In the genomic region with DNA sequence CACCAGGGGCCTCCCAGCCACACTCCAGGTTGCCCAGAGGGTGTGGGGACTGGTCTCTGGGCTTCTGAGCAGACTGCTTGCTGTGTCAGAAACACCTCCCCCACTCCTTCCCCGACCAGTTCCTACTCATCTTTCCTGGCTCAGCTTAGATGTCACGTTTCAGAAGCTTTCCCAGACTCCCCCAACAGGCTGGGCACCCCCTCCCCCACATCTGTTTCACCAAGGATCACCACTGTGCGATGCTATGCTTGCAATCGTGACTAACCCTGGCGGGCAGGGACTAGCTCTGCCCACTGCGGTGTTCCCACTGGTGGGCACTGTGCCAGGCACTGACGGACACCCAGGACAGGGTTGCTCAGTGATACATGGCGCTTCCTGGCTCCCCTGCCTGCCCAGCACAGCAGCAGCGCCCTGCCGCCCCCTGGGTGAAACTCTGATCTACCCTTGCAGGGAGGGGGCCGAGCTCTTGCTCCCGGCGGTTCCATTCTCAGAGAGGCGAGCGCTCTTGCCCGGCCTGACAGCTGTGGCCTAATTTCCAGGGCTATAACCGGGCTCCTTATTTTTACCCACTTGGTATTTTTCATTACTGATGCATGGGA, we compare ENCODE assay signal across 8 cellular contexts. TPM values are rescaled to one million over a fixed set of nuclear protein-coding genes. Genes with fewer than 3 reads are reported as not detected.
DNase-seq lines count a peak whose midpoint lies in the region; ATAC-seq and TF ChIP-seq lines count a peak whose summit lies in the region.

No MANE protein-coding gene starts in this region.

- ATAC-seq in HCT116 (peak; percentile 51), heart left ventricle (peak; percentile 86 to 93 (median 90)), GM19351 (IDR thresholded peaks at IDR 0.05; ENCODE audit: unreplicated experiment) (no peak), HG02981 (IDR thresholded peaks at IDR 0.05; ENCODE audit: unreplicated experiment) (no peak)

- H3K4me3 ChIP-seq in HCT116 (replicated peaks in 1 of 2; ENCODE audit: low read depth in 1 of 2, low read length in 2 of 2) (no peak overlapping the region), heart left ventricle (peak overlapping the region in 3 of 12 donors; percentile 3 to 31 (median 16)), skeletal muscle cell (ENCODE audit: low read depth, low read length) (peak overlapping the region; percentile 2)

- H3K4me1 ChIP-seq in HCT116 (ENCODE audit: control insufficient read depth in 1 of 2, insufficient read depth in 2 of 2, low read length in 2 of 2) (peaks cover 6 to 16% of the 10 kb centered on the region in 2 experiments), heart left ventricle (peaks cover 0 to 29% (median 19%) of the 10 kb centered on the region in 12 donors)

- H3K9ac ChIP-seq in HCT116 (ENCODE audit: low read length): no peak overlapping the region

- no peak overlapping the region for H2AFZ ChIP-seq in HCT116 (ENCODE audit: low read depth, low read length, poor library complexity, severe bottlenecking)

- H3K79me2 ChIP-seq in HCT116 (ENCODE audit: insufficient read depth, low read length): no peaks in the 10 kb centered on the region

- no peaks in the 10 kb centered on the region for H3K36me3 ChIP-seq in HCT116 (ENCODE audit: control insufficient read depth in 1 of 2, insufficient read depth in 2 of 2, low read length in 2 of 2)
- peaks cover 0 to 11% (median 0%) of the 10 kb centered on the region in 9 donors for H3K36me3 ChIP-seq in heart left ventricle

- no peak for TF ChIP-seq POLR2A in HCT116 (IDR thresholded peaks at IDR 0.05; ENCODE audit: borderline replicate concordance, extremely low read depth, insufficient read depth, insufficient read length)
- TF ChIP-seq POLR2A in heart left ventricle (IDR thresholded peaks at IDR 0.05): no peak

- RAD21 ChIA-PET in HCT116 (lab: Charles Lee; ENCODE audit: low non-redundant PET in 1 of 2, low total read pairs in 2 of 2, uncharacterized antibody in 2 of 2, unreplicated experiment in 2 of 2): no interaction called here

- TF ChIP-seq CTCF in HCT116 (IDR thresholded peaks at IDR 0.05 in 2 of 3, conservative IDR thresholded peaks at IDR 0.05 in 1 of 3; ENCODE audit: borderline replicate concordance in 1 of 3, insufficient read depth in 1 of 3, low read depth in 2 of 3, low read length in 2 of 3): no peak
- TF ChIP-seq CTCF in VCaP (conservative IDR thresholded peaks at IDR 0.05): peak; percentile 20; the same call in 1 of the 2 replicates
- peak in 2 of 12 donors; percentile 8 to 12 for TF ChIP-seq CTCF in heart left ventricle (IDR thresholded peaks at IDR 0.05)

- TF ChIP-seq RAD21 in HCT116 (IDR thresholded peaks at IDR 0.05; ENCODE audit: low read depth): no peak

- H3K9me3 ChIP-seq in HCT116 (ENCODE audit: control insufficient read depth in 1 of 2, insufficient read depth in 1 of 2, low read depth in 1 of 2, low read length in 2 of 2): no peaks in the 10 kb centered on the region
- H3K9me3 ChIP-seq in heart left ventricle: peaks cover 0 to 6% (median 0%) of the 10 kb centered on the region in 12 donors

- intact Hi-C loops in HCT116 (cut with micrococcal nuclease) (no loop called here), heart left ventricle (cut with DNase I) (no loop called here)

- CTCF ChIA-PET in HCT116 (lab: Charles Lee): no interaction called here

- H3K4me2 ChIP-seq in HCT116 (ENCODE audit: low read length): peak overlapping the region; percentile 30

- H3K9me2 ChIP-seq in HCT116 (ENCODE audit: insufficient read depth): no peaks in the 10 kb centered on the region

- no peak for DNase-seq in HCT116 (ENCODE audit: low read depth, low spot score)
- peak; percentile 74 to 94 (median 87) for DNase-seq in heart left ventricle
- peak; percentile 98 for DNase-seq in skeletal muscle cell (ENCODE audit: low read depth)
- no peak for DNase-seq in stimulated activated CD4-positive, alpha-beta T cell treated with anti-CD3 and anti-CD28 coated beads, Interleukin-2, amount 100 ng/mL, for 48 hours
- DNase-seq in NAMALWA (ENCODE audit: low spot score): no peak

- H3K27ac ChIP-seq in HCT116 (ENCODE audit: low read depth, low read length) (no peak overlapping the region), VCaP (peak overlapping the region; percentile 91), heart left ventricle (peak overlapping the region in 11 of 12 donors; percentile 60 to 93 (median 70))

- POLR2A ChIA-PET in HCT116 (lab: Charles Lee): no interaction called here

- H3K27me3 ChIP-seq in HCT116 (ENCODE audit: insufficient read depth, low read length): no peaks in the 10 kb centered on the region
- no peaks in the 10 kb centered on the region for H3K27me3 ChIP-seq in heart left ventricle

- BruUV-seq in HCT116 (replicated peaks; lab: Mats Ljungman, UMichigan): no TSS peak

- WGBS in heart left ventricle, 4 donors: 44 to 51% (median 49%) methylated on average over 15 to 17 of the region's 17 CpGs

- H4K20me1 ChIP-seq in HCT116 (ENCODE audit: insufficient read depth): no peaks in the 10 kb centered on the region

TF ChIP-seq in HCT116, 20 proteins besides CTCF, POLR2A, EP300 and RAD21:
- TF ChIP-seq, protein P1, sequence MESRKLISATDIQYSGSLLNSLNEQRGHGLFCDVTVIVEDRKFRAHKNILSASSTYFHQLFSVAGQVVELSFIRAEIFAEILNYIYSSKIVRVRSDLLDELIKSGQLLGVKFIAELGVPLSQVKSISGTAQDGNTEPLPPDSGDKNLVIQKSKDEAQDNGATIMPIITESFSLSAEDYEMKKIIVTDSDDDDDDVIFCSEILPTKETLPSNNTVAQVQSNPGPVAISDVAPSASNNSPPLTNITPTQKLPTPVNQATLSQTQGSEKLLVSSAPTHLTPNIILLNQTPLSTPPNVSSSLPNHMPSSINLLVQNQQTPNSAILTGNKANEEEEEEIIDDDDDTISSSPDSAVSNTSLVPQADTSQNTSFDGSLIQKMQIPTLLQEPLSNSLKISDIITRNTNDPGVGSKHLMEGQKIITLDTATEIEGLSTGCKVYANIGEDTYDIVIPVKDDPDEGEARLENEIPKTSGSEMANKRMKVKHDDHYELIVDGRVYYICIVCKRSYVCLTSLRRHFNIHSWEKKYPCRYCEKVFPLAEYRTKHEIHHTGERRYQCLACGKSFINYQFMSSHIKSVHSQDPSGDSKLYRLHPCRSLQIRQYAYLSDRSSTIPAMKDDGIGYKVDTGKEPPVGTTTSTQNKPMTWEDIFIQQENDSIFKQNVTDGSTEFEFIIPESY (IDR thresholded peaks at IDR 0.05; ENCODE audit: extremely low read depth, insufficient replicate concordance, low read length): no peak
- TF ChIP-seq SP1 (IDR thresholded peaks at IDR 0.05; ENCODE audit: low read depth) (no peak), EZH2phosphoT487 (IDR thresholded peaks at IDR 0.05; ENCODE audit: borderline replicate concordance) (no peak), POLR2AphosphoS5 (IDR thresholded peaks at IDR 0.05; ENCODE audit: low read depth, low read length) (no peak), ZNF274 (IDR thresholded peaks at IDR 0.05; ENCODE audit: low read depth, low read length) (no peak), TCF7L2 (IDR thresholded peaks at IDR 0.05; ENCODE audit: borderline replicate concordance, extremely low read depth, insufficient read depth, insufficient read length) (no peak), CEBPB (IDR thresholded peaks at IDR 0.05; ENCODE audit: low read depth) (no peak), CBX3 (IDR thresholded peaks at IDR 0.05; ENCODE audit: low read depth) (no peak)
- TF ChIP-seq, protein P2, sequence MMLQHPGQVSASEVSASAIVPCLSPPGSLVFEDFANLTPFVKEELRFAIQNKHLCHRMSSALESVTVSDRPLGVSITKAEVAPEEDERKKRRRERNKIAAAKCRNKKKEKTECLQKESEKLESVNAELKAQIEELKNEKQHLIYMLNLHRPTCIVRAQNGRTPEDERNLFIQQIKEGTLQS (IDR thresholded peaks at IDR 0.05): no peak
- TF ChIP-seq, protein P3, sequence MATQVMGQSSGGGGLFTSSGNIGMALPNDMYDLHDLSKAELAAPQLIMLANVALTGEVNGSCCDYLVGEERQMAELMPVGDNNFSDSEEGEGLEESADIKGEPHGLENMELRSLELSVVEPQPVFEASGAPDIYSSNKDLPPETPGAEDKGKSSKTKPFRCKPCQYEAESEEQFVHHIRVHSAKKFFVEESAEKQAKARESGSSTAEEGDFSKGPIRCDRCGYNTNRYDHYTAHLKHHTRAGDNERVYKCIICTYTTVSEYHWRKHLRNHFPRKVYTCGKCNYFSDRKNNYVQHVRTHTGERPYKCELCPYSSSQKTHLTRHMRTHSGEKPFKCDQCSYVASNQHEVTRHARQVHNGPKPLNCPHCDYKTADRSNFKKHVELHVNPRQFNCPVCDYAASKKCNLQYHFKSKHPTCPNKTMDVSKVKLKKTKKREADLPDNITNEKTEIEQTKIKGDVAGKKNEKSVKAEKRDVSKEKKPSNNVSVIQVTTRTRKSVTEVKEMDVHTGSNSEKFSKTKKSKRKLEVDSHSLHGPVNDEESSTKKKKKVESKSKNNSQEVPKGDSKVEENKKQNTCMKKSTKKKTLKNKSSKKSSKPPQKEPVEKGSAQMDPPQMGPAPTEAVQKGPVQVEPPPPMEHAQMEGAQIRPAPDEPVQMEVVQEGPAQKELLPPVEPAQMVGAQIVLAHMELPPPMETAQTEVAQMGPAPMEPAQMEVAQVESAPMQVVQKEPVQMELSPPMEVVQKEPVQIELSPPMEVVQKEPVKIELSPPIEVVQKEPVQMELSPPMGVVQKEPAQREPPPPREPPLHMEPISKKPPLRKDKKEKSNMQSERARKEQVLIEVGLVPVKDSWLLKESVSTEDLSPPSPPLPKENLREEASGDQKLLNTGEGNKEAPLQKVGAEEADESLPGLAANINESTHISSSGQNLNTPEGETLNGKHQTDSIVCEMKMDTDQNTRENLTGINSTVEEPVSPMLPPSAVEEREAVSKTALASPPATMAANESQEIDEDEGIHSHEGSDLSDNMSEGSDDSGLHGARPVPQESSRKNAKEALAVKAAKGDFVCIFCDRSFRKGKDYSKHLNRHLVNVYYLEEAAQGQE (IDR thresholded peaks at IDR 0.05; ENCODE audit: low read depth): no peak
- TF ChIP-seq, protein P4, sequence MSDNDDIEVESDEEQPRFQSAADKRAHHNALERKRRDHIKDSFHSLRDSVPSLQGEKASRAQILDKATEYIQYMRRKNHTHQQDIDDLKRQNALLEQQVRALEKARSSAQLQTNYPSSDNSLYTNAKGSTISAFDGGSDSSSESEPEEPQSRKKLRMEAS (IDR thresholded peaks at IDR 0.05): no peak

RNA-seq across cellular contexts. Expression of a gene that starts 29.4 kb away (rescaled TPM):
- total RNA-seq in HCT116 (2021; ENCODE audit: unreplicated experiment): 41.8 TPM
- 48.7 and 53.1 TPM in 2 replicates for polyA plus RNA-seq in HCT116 (2012)
- total RNA-seq in heart left ventricle: 10 to 100 TPM; 51.9 to 90.9 (median 72.2) TPM
- polyA plus RNA-seq in heart left ventricle: 10 to 100 TPM; 58.8 to 97.1 TPM

Comparison
In these comparisons a context has a peak if more than half of its experiments do, and no peak if none do; other contexts are left out.
1. ATAC-seq: peak in HCT116 (single experiment) and heart left ventricle (4 of 4); none in GM19351 (single experiment) and HG02981 (single experiment).
2. DNase-seq: peak in heart left ventricle (5 of 5) and skeletal muscle cell (single experiment); none in HCT116 (single experiment), stimulated activated CD4-positive, alpha-beta T cell treated with anti-CD3 and anti-CD28 coated beads, Interleukin-2, amount 100 ng/mL, for 48 hours (0 of 2) and NAMALWA (single experiment).